In the genomic region with DNA sequence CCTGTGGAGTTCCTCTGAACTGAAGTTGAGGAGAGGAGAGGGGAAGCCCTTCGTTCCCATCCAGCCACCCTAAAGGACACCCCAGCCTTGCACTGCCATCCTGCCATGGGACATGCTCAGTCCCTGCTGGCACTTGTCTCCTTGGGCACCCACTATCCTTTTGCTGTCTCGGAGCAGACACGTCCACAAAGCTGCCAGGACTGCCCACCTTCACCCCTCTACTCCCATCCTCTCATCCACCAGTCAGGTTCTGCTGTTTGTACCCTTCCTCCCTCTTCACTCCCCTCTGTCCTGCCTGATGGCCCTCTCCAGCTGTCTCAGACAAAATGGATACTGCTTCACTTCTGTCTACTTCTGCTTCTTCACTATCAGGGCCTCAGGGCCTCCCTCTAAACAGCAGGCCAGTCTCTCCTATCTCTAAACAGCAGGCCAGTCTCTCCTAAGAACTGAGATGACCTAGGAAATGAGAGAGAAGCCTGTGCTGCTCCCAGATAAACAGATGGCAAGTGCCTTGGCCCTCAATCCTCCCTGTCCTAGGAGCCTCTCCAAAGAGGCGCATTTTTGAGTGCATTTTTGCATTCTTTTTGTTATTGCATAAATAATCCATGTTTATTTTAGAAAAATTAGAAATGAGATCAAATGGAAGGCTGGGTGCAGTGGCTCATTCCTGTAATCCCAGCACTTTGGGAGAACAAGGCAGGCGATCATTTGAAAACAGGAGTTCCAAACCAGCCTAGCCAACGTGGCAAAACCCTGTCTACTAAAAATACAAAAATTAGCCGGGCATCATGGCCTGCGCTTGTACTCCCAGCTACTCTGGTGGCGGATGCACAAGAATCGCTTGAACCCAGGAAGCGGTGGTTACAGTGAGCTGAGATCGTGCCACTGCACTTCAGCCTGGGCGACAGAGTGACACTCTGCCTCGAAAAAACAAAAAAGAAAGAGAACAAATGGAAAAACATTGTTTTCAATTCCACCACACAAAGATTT, we compare ENCODE assay signal across 11 cellular contexts. TPM values are rescaled to one million over a fixed set of nuclear protein-coding genes. Genes with fewer than 3 reads are reported as not detected.
A peak's percentile ranks its signal among the peaks of the same experiment; 100 is the strongest.
DNase-seq lines count a peak whose midpoint lies in the region; ATAC-seq, FAIRE-seq and TF ChIP-seq lines count a peak whose summit lies in the region.
"Had no signal": no experiment of that assay in that cellular context is flagged by ENCODE, and none has a peak within 500 bp of the region (broad histone marks: within the 10 kb centered on the region; RNA-seq: fewer than 3 reads in every experiment).

No MANE protein-coding gene starts in this region.

- H3K9me2 ChIP-seq in OCI-LY1 (ENCODE audit: low read depth, low read length): no peaks in the 10 kb centered on the region

- H3F3A ChIP-seq in OCI-LY1 (ENCODE audit: insufficient read depth, low read length) (no peaks in the 10 kb centered on the region), smooth muscle cell (ENCODE audit: low read depth) (no peaks in the 10 kb centered on the region)

- H3K9ac ChIP-seq in OCI-LY1 (ENCODE audit: low read length): no peak overlapping the region
- no peak overlapping the region for H3K9ac ChIP-seq in GM12878 (ENCODE audit: control insufficient read depth, insufficient read depth, low read length)
- H3K9ac ChIP-seq in smooth muscle cell (ENCODE audit: low read depth): no peak overlapping the region

- no peak for TF ChIP-seq POLR2A in GM12878 (IDR thresholded peaks at IDR 0.05; ENCODE audit: low read depth, low read length)

- SMC1A ChIA-PET in GM12878 (lab: Charles Lee; ENCODE audit: uncharacterized antibody, unreplicated experiment): no interaction called here

- H3K4me3 ChIP-seq in OCI-LY1 (ENCODE audit: low read depth, low read length, poor library complexity, severe bottlenecking) (no peak overlapping the region), GM12878 (no peak overlapping the region), smooth muscle cell (no peak overlapping the region)
- H3K4me3 ChIP-seq: ascending aorta had no signal

- H3K9me3 Mint-ChIP-seq in activated T-cell treated with anti-CD3 and anti-CD28 coated beads, Interleukin-2, amount 50 U/mL, for 24 hours: no peaks in the 10 kb centered on the region

- peak; percentile 45 for DNase-seq in activated T-cell treated with anti-CD3 and anti-CD28 coated beads, Interleukin-2, amount 50 U/mL, for 24 hours
- no peak for DNase-seq in activated T-cell treated with anti-CD3 and anti-CD28 coated beads for 4 hours
- no peak for DNase-seq in GM12878 (ENCODE audit: low read depth, low spot score)
- no peak for DNase-seq in smooth muscle cell (lab: John Stamatoyannopoulos, UW; ENCODE audit: unreplicated experiment)
- no peak for DNase-seq in NCI-H526 treated with DMSO at 0.1 percent for 48 hours (lab: John Stamatoyannopoulos, UW)
- no peak for DNase-seq in NCI-H2227 treated with DMSO at 0.1 percent for 48 hours (lab: John Stamatoyannopoulos, UW)
- DNase-seq: activated CD4-positive, CD25-positive, alpha-beta regulatory T cell; NCI-H1417 had no signal

- H3K4me2 ChIP-seq in OCI-LY1 (ENCODE audit: low read length) (no peak overlapping the region), GM12878 (ENCODE audit: control insufficient read depth, insufficient read depth) (no peak overlapping the region), smooth muscle cell (no peak overlapping the region)

- CTCF ChIA-PET in GM12878 (lab: Yijun Ruan, JAX): interaction anchor here (1.1 kb wide), 1 partner anchor 17 kb away, joined by 3 read pairs; no protein-coding TSS in a partner anchor

- FAIRE-seq in GM12878 (lab: Jason Lieb, UNC): no peak

- ATAC-seq in GM12878 (no peak), HG02973 (IDR thresholded peaks at IDR 0.05; ENCODE audit: unreplicated experiment) (no peak)

- no peak for TF ChIP-seq RAD21 in GM12878 (IDR thresholded peaks at IDR 0.05; ENCODE audit: insufficient read depth, low read depth, low read length)

- H3K36me3 Mint-ChIP-seq in activated T-cell treated with anti-CD3 and anti-CD28 coated beads, Interleukin-2, amount 50 U/mL, for 24 hours (ENCODE audit: low read depth): peaks cover 6% of the 10 kb centered on the region

- TF ChIP-seq EP300 in GM12878 (IDR thresholded peaks at IDR 0.05; ENCODE audit: borderline replicate concordance in 1 of 2, control insufficient read depth in 1 of 2, low read depth in 2 of 2, low read length in 2 of 2): no peak

- H4K20me1 ChIP-seq in OCI-LY1 (ENCODE audit: insufficient read depth, low read length) (no peaks in the 10 kb centered on the region), GM12878 (ENCODE audit: control insufficient read depth, insufficient read depth) (no peaks in the 10 kb centered on the region), smooth muscle cell (ENCODE audit: low read depth) (no peaks in the 10 kb centered on the region)

- no peak overlapping the region for H3K4me3 Mint-ChIP-seq in activated T-cell treated with anti-CD3 and anti-CD28 coated beads, Interleukin-2, amount 50 U/mL, for 24 hours

- no peaks in the 10 kb centered on the region for H3K9me3 ChIP-seq in OCI-LY1 (ENCODE audit: low read length)
- H3K9me3 ChIP-seq in GM12878 (replicated peaks; ENCODE audit: control insufficient read depth, insufficient read depth, low read length): no peaks in the 10 kb centered on the region
- H3K9me3 ChIP-seq in smooth muscle cell (replicated peaks; ENCODE audit: low read depth): no peaks in the 10 kb centered on the region
- H3K9me3 ChIP-seq: ascending aorta had no signal

- H3K27me3 Mint-ChIP-seq in activated T-cell treated with anti-CD3 and anti-CD28 coated beads, Interleukin-2, amount 50 U/mL, for 24 hours: no peaks in the 10 kb centered on the region

- POLR2A ChIA-PET in GM12878 (lab: Charles Lee): no interaction called here

- H3K4me1 ChIP-seq in OCI-LY1 (ENCODE audit: insufficient read depth, low read length, severe bottlenecking): peaks cover 27% of the 10 kb centered on the region
- no peaks in the 10 kb centered on the region for H3K4me1 ChIP-seq in GM12878 (ENCODE audit: control insufficient read depth, insufficient read depth, low read length)
- H3K4me1 ChIP-seq in smooth muscle cell (ENCODE audit: low read depth): peaks cover 4% of the 10 kb centered on the region

- H3K27ac Mint-ChIP-seq in activated T-cell treated with anti-CD3 and anti-CD28 coated beads, Interleukin-2, amount 50 U/mL, for 24 hours: peak overlapping the region; percentile 89

- H3K4me1 Mint-ChIP-seq in activated T-cell treated with anti-CD3 and anti-CD28 coated beads, Interleukin-2, amount 50 U/mL, for 24 hours (ENCODE audit: low read depth): peaks cover 26% of the 10 kb centered on the region

- H3K27me3 ChIP-seq in OCI-LY1 (ENCODE audit: insufficient read depth, low read length) (no peaks in the 10 kb centered on the region), GM12878 (replicated peaks in 1 of 2; ENCODE audit: control insufficient read depth in 2 of 2, insufficient read depth in 2 of 2, low read length in 1 of 2) (no peaks in the 10 kb centered on the region), smooth muscle cell (ENCODE audit: low read depth) (no peaks in the 10 kb centered on the region)
- H3K27me3 ChIP-seq: ascending aorta had no signal

- H3K27ac ChIP-seq in OCI-LY1 (ENCODE audit: low read depth, low read length, poor library complexity, severe bottlenecking) (peak overlapping the region; percentile 54), GM12878 (ENCODE audit: control insufficient read depth, insufficient read depth) (no peak overlapping the region), smooth muscle cell (ENCODE audit: low read depth) (no peak overlapping the region)
- H3K27ac ChIP-seq: ascending aorta had no signal

- intact Hi-C loops in GM12878 (cut with micrococcal nuclease; ENCODE audit: unreplicated experiment): no loop called here

- H3K79me2 ChIP-seq in OCI-LY1 (ENCODE audit: insufficient read depth, low read length) (peaks cover 4% of the 10 kb centered on the region; the same call in 1 of the 2 replicates), GM12878 (ENCODE audit: control insufficient read depth, insufficient read depth, low read length) (peaks cover 6% of the 10 kb centered on the region), smooth muscle cell (ENCODE audit: low read depth) (peaks cover under 1% of the 10 kb centered on the region)

- TF ChIP-seq CTCF in OCI-LY1 (IDR thresholded peaks at IDR 0.05; ENCODE audit: low read length): no peak
- TF ChIP-seq CTCF in GM12878 (IDR thresholded peaks at IDR 0.05 in 2 of 3, conservative IDR thresholded peaks at IDR 0.05 in 1 of 3; ENCODE audit: control insufficient read depth in 2 of 3, extremely low read depth in 1 of 3, insufficient read depth in 1 of 3, low read depth in 3 of 3, low read length in 3 of 3): no peak
- TF ChIP-seq CTCF in smooth muscle cell (IDR thresholded peaks at IDR 0.05; ENCODE audit: borderline replicate concordance, insufficient read depth, poor library complexity, severe bottlenecking): no peak

- RAD21 ChIA-PET in GM12878 (lab: Charles Lee; ENCODE audit: unreplicated experiment): no interaction called here

- H2AFZ ChIP-seq in OCI-LY1 (ENCODE audit: low read length) (peak overlapping the region; percentile 96), GM12878 (ENCODE audit: control insufficient read depth, low read depth, low read length) (peak overlapping the region; percentile 48), smooth muscle cell (ENCODE audit: low read depth) (peak overlapping the region; percentile 78)

- WGBS in GM12878 (ENCODE audit: insufficient coverage, insufficient replicate concordance, low lambda C conversion rate, missing lambda C conversion rate): 74% methylated on average over 14 of the region's 14 CpGs
- 93% methylated on average over 14 of the region's 14 CpGs for WGBS in smooth muscle cell (ENCODE audit: low lambda C conversion rate)

- in situ Hi-C loops in GM12878 (cut with MboI): no loop called here

- no peaks in the 10 kb centered on the region for H3K36me3 ChIP-seq in OCI-LY1 (ENCODE audit: insufficient read depth, low read length)
- H3K36me3 ChIP-seq in GM12878 (ENCODE audit: control insufficient read depth in 2 of 2, insufficient read depth in 2 of 2, low read length in 1 of 2): no peaks in the 10 kb centered on the region
- no peaks in the 10 kb centered on the region for H3K36me3 ChIP-seq in smooth muscle cell (ENCODE audit: low read depth)
- H3K36me3 ChIP-seq: ascending aorta had no signal

- no TSS peak for BruUV-seq in GM12878 (replicated peaks; lab: Mats Ljungman, UMichigan)

RNA-seq across cellular contexts. Expression of a gene that starts 4.4 kb away (rescaled TPM):
- 41.1 and 41.4 TPM in 2 replicates for total RNA-seq in GM12878 (2013; cell fraction: nucleolus; rRNA removed)
- 53.4 and 65.2 TPM in 2 replicates for total RNA-seq in GM12878 (2014; rRNA removed)
- 31.0 and 33.6 TPM in 2 replicates for total RNA-seq in GM12878 (2014; rRNA removed; fragmentation: Illumina TruSeq; extraction: Trizol)
- total RNA-seq in GM12878 (2021): 77.2 and 81.8 TPM in 2 replicates
- 22.2 TPM for polyA plus RNA-seq in GM12878 (2011; ENCODE audit: low read depth)
- polyA plus RNA-seq in GM12878 (2011; rRNA removed): 24.3 and 46.0 TPM in 2 replicates
- polyA plus RNA-seq in GM12878 (2011; cell fraction: cytosol; rRNA removed): 49.9 and 63.2 TPM in 2 replicates
- 101 and 106 TPM in 2 replicates for polyA plus RNA-seq in GM12878 (2011; cell fraction: nucleus; rRNA removed)
- 45.2 and 52.3 TPM in 2 replicates for polyA plus RNA-seq in GM12878 (2012)
- 19.1 and 47.0 TPM in 2 replicates for polyA plus RNA-seq in GM12878 (2014; fragmentation: Illumina TruSeq; extraction: Trizol)
- 1 to 10 TPM; 1.7 to 5.9 TPM for polyA plus RNA-seq in GM12878 (2014; fragmentation: Nextera tagmentation; extraction: Ambion mirVana)
- polyA plus RNA-seq in GM12878 (2014; rRNA removed): 62.8 and 64.9 TPM in 2 replicates
- polyA plus RNA-seq in GM12878 (2016; fragmentation: Nextera tagmentation; extraction: Ambion mirVana): 10 to 100 TPM; 74.9 to 76.3 TPM
- polyA minus RNA-seq in GM12878 (2011; rRNA and poly(A)+ RNA removed): 29.4 and 39.5 TPM in 2 replicates
- polyA minus RNA-seq in GM12878 (2011; cell fraction: cytosol; rRNA and poly(A)+ RNA removed): 8.3 and 15.2 TPM in 2 replicates
- 20.2 and 31.1 TPM in 2 replicates for polyA minus RNA-seq in GM12878 (2011; cell fraction: nucleus; rRNA and poly(A)+ RNA removed)
- 15.1 and 20.1 TPM in 2 replicates for total RNA-seq in smooth muscle cell
- polyA plus RNA-seq in smooth muscle cell: 40.5 and 44.3 TPM in 2 replicates

RNA-seq across cellular contexts. Expression of a gene that starts 12.5 kb away (rescaled TPM):
- not detected in 2 replicates for total RNA-seq in GM12878 (2013; cell fraction: nucleolus; rRNA removed)
- total RNA-seq in GM12878 (2014; rRNA removed) (not detected in 2 replicates), GM12878 (2014; rRNA removed; fragmentation: Illumina TruSeq; extraction: Trizol) (not detected in 2 replicates), GM12878 (2021) (not detected in 2 replicates), smooth muscle cell (0.09 and 0.36 TPM in 2 replicates)
- polyA plus RNA-seq in GM12878 (2011; ENCODE audit: low read depth): not detected
- polyA plus RNA-seq in GM12878 (2011; rRNA removed) (not detected in 2 replicates), GM12878 (2014; fragmentation: Illumina TruSeq; extraction: Trizol) (not detected in 2 replicates), GM12878 (2014; fragmentation: Nextera tagmentation; extraction: Ambion mirVana) (not detected), GM12878 (2014; rRNA removed) (not detected in 2 replicates), GM12878 (2016; fragmentation: Nextera tagmentation; extraction: Ambion mirVana) (not detected), smooth muscle cell (0.25 and 2.3 TPM in 2 replicates)
- not detected in 2 replicates for polyA plus RNA-seq in GM12878 (2011; cell fraction: cytosol; rRNA removed)
- polyA plus RNA-seq in GM12878 (2011; cell fraction: nucleus; rRNA removed): not detected in 2 replicates
- polyA plus RNA-seq in GM12878 (2012): not detected in 2 replicates
- not detected in 2 replicates for polyA minus RNA-seq in GM12878 (2011; rRNA and poly(A)+ RNA removed)
- not detected in 2 replicates for polyA minus RNA-seq in GM12878 (2011; cell fraction: cytosol; rRNA and poly(A)+ RNA removed)
- not detected in 2 replicates for polyA minus RNA-seq in GM12878 (2011; cell fraction: nucleus; rRNA and poly(A)+ RNA removed)

RNA-seq across cellular contexts. Expression of a gene that starts 39.5 kb away (rescaled TPM):
- total RNA-seq in GM12878 (2013; cell fraction: nucleolus; rRNA removed): not detected in 2 replicates
- total RNA-seq in GM12878 (2014; rRNA removed): 0.06 TPM in 1 of 2 replicates, not detected in the other
- total RNA-seq in GM12878 (2014; rRNA removed; fragmentation: Illumina TruSeq; extraction: Trizol): not detected in 2 replicates
- 0.27 TPM in 1 of 2 replicates, not detected in the other for total RNA-seq in GM12878 (2021)
- not detected for polyA plus RNA-seq in GM12878 (2011; ENCODE audit: low read depth)
- polyA plus RNA-seq in GM12878 (2011; rRNA removed): not detected in 2 replicates
- 0.04 TPM in 1 of 2 replicates, not detected in the other for polyA plus RNA-seq in GM12878 (2011; cell fraction: cytosol; rRNA removed)
- polyA plus RNA-seq in GM12878 (2011; cell fraction: nucleus; rRNA removed): 0.06 TPM in 1 of 2 replicates, not detected in the other
- polyA plus RNA-seq in GM12878 (2012): 0.08 TPM in 1 of 2 replicates, not detected in the other
- polyA plus RNA-seq in GM12878 (2014; fragmentation: Illumina TruSeq; extraction: Trizol): not detected in 2 replicates
- not detected for polyA plus RNA-seq in GM12878 (2014; fragmentation: Nextera tagmentation; extraction: Ambion mirVana)
- 0.06 TPM in 1 of 2 replicates, not detected in the other for polyA plus RNA-seq in GM12878 (2014; rRNA removed)
- not detected for polyA plus RNA-seq in GM12878 (2016; fragmentation: Nextera tagmentation; extraction: Ambion mirVana)
- polyA minus RNA-seq in GM12878 (2011; rRNA and poly(A)+ RNA removed): not detected in 2 replicates
- polyA minus RNA-seq in GM12878 (2011; cell fraction: cytosol; rRNA and poly(A)+ RNA removed): not detected in 2 replicates
- not detected in 2 replicates for polyA minus RNA-seq in GM12878 (2011; cell fraction: nucleus; rRNA and poly(A)+ RNA removed)
- total RNA-seq in smooth muscle cell: not detected in 2 replicates
- 0.46 TPM in 1 of 2 replicates, not detected in the other for polyA plus RNA-seq in smooth muscle cell
- total RNA-seq: ascending aorta had no signal

RNA-seq across cellular contexts. Expression of a gene that starts 46.3 kb away (rescaled TPM):
- 302 and 309 TPM in 2 replicates for total RNA-seq in GM12878 (2013; cell fraction: nucleolus; rRNA removed)
- 12.0 TPM in 2 replicates for total RNA-seq in GM12878 (2014; rRNA removed)
- total RNA-seq in GM12878 (2014; rRNA removed; fragmentation: Illumina TruSeq; extraction: Trizol): 8.7 and 10.4 TPM in 2 replicates
- total RNA-seq in GM12878 (2021): 27.6 and 31.8 TPM in 2 replicates
- polyA plus RNA-seq in GM12878 (2011; ENCODE audit: low read depth): 9.4 TPM
- 21.0 and 33.5 TPM in 2 replicates for polyA plus RNA-seq in GM12878 (2011; rRNA removed)
- 18.1 and 18.5 TPM in 2 replicates for polyA plus RNA-seq in GM12878 (2011; cell fraction: cytosol; rRNA removed)
- polyA plus RNA-seq in GM12878 (2011; cell fraction: nucleus; rRNA removed): 203 and 271 TPM in 2 replicates
- 18.2 and 27.5 TPM in 2 replicates for polyA plus RNA-seq in GM12878 (2012)
- polyA plus RNA-seq in GM12878 (2014; fragmentation: Illumina TruSeq; extraction: Trizol): 19.6 and 20.1 TPM in 2 replicates
- polyA plus RNA-seq in GM12878 (2014; fragmentation: Nextera tagmentation; extraction: Ambion mirVana): 1 to 10 TPM; 1.3 to 1.8 TPM
- 17.2 and 20.2 TPM in 2 replicates for polyA plus RNA-seq in GM12878 (2014; rRNA removed)
- 10 to 100 TPM; 14.4 to 15.9 TPM for polyA plus RNA-seq in GM12878 (2016; fragmentation: Nextera tagmentation; extraction: Ambion mirVana)
- 37.9 and 46.4 TPM in 2 replicates for polyA minus RNA-seq in GM12878 (2011; rRNA and poly(A)+ RNA removed)
- polyA minus RNA-seq in GM12878 (2011; cell fraction: cytosol; rRNA and poly(A)+ RNA removed): 7.7 and 11.4 TPM in 2 replicates
- polyA minus RNA-seq in GM12878 (2011; cell fraction: nucleus; rRNA and poly(A)+ RNA removed): 61.2 and 88.9 TPM in 2 replicates
- 12.0 and 12.3 TPM in 2 replicates for total RNA-seq in smooth muscle cell
- polyA plus RNA-seq in smooth muscle cell: 10.9 and 17.9 TPM in 2 replicates
